20 cellular contexts compared by ENCODE assay signal in genomic region chr10:61845196-61845949, GRCh38. TPM values are rescaled to one million over a fixed set of nuclear protein-coding genes. Genes with fewer than 3 reads are reported as not detected.
A peak's percentile ranks its signal among the peaks of the same experiment; 100 is the strongest.
DNase-seq lines count a peak whose midpoint lies in the region; ATAC-seq and TF ChIP-seq lines count a peak whose summit lies in the region.
"Had no signal": no experiment of that assay in that cellular context is flagged by ENCODE, and none has a peak within 500 bp of the region (broad histone marks: within the 10 kb centered on the region; RNA-seq: fewer than 3 reads in every experiment).

No MANE protein-coding gene starts in this region.

- POLR2A ChIA-PET in Caco-2 (lab: Charles Lee) = no interaction called here
- POLR2A ChIA-PET in Panc1 (lab: Charles Lee) = no interaction called here

- H3K9me3 ChIP-seq in Caco-2 (no peaks in the 10 kb centered on the region), Panc1 (ENCODE audit: control insufficient read depth, insufficient read depth, low read depth, low read length) (no peaks in the 10 kb centered on the region; the same call in 1 of the 2 replicates), heart left ventricle (no peaks in the 10 kb centered on the region)
- H3K9me3 ChIP-seq in effector memory CD4-positive, alpha-beta T cell (ENCODE audit: control insufficient read depth, low read length) = no peaks in the 10 kb centered on the region
- H3K9me3 ChIP-seq: BLaER1 had no signal

- peak overlapping the region; percentile 99 for H3K27ac ChIP-seq in Panc1 (ENCODE audit: low read length)
- H3K27ac ChIP-seq in effector memory CD4-positive, alpha-beta T cell (ENCODE audit: insufficient read depth, low read length, poor library complexity, severe bottlenecking) = no peak overlapping the region
- no peak overlapping the region for H3K27ac ChIP-seq in heart left ventricle
- H3K27ac ChIP-seq: BLaER1, GM23248, KMS-11 had no signal

- H3K36me3 ChIP-seq in Caco-2 (ENCODE audit: control insufficient read depth, insufficient read depth, low read length) = 0 out of 2 replicates have a peak, but pooled peaks cover 3% of the 10 kb centered on the region
- no peaks in the 10 kb centered on the region for H3K36me3 ChIP-seq in Panc1 (ENCODE audit: control insufficient read depth, insufficient read depth, low read length)
- no peaks in the 10 kb centered on the region for H3K36me3 ChIP-seq in effector memory CD4-positive, alpha-beta T cell (ENCODE audit: control insufficient read depth, insufficient read depth, low read length)
- H3K36me3 ChIP-seq in heart left ventricle = no peaks in the 10 kb centered on the region
- H3K36me3 ChIP-seq: BLaER1 had no signal

- peak overlapping the region; percentile 63 for H3K27ac Mint-ChIP-seq in Caco-2 (ENCODE audit: unreplicated experiment)
- H3K27ac Mint-ChIP-seq in nephron progenitor cell = peak overlapping the region; percentile 6

- TF ChIP-seq POLR2A in erythroblast (IDR thresholded peaks at IDR 0.05; ENCODE audit: low read length) = no peak
- TF ChIP-seq POLR2A in heart left ventricle (IDR thresholded peaks at IDR 0.05) = no peak

- WGBS in heart left ventricle, 4 donors = 93 to 100% (median 95%) methylated on average over 2 of the region's 2 CpGs

- TF ChIP-seq CTCF in Caco-2 (IDR thresholded peaks at IDR 0.05; ENCODE audit: insufficient read depth in 1 of 2, low read depth in 1 of 2, low read length in 1 of 2, severe bottlenecking in 1 of 2, unreplicated experiment in 1 of 2) (no peak), Panc1 (IDR thresholded peaks at IDR 0.05) (no peak), nephron progenitor cell (IDR thresholded peaks at IDR 0.05) (no peak), heart left ventricle (IDR thresholded peaks at IDR 0.05) (no peak)

- BruUV-seq in Caco-2 (replicated peaks; lab: Mats Ljungman, UMichigan) (TSS peak; percentile 50), Panc1 (replicated peaks; lab: Mats Ljungman, UMichigan) (no TSS peak)

- H3K4me3 ChIP-seq in Caco-2 (ENCODE audit: low read depth, low read length) = no peak overlapping the region
- H3K4me3 ChIP-seq in Panc1 (ENCODE audit: low read depth in 2 of 2, low read length in 2 of 2) = no peak overlapping the region
- no peak overlapping the region for H3K4me3 ChIP-seq in effector memory CD4-positive, alpha-beta T cell (ENCODE audit: insufficient read depth, low read depth, low read length, poor library complexity, severe bottlenecking)
- no peak overlapping the region for H3K4me3 ChIP-seq in heart left ventricle
- H3K4me3 ChIP-seq: BLaER1, GM12878, GM23248 had no signal

- H3K36me3 Mint-ChIP-seq in Caco-2 (ENCODE audit: insufficient read depth, unreplicated experiment) (peaks cover 10% of the 10 kb centered on the region), nephron progenitor cell (ENCODE audit: low read depth) (no peaks in the 10 kb centered on the region)
- H3K36me3 Mint-ChIP-seq: CD8-positive, alpha-beta memory T cell had no signal

- intact Hi-C loops in Caco-2 (cut with micrococcal nuclease; ENCODE audit: unreplicated experiment) = loop anchor here (5.0 kb wide), 1 partner anchor 783 kb away; no protein-coding TSS in a partner anchor
- intact Hi-C loops in Panc1 (cut with micrococcal nuclease; ENCODE audit: unreplicated experiment) = no loop called here
- intact Hi-C loops in heart left ventricle (cut with DNase I) = no loop called here
- intact Hi-C loops in Right ventricle myocardium inferior (cut with DNase I) = no loop called here

- no peak for ATAC-seq in Panc1
- no peak for ATAC-seq in heart left ventricle
- ATAC-seq in Right ventricle myocardium inferior = no peak
- ATAC-seq: GM12878 had no signal

- DNase-seq in Caco-2 (no peak), Panc1 (ENCODE audit: low read depth, low spot score) (no peak), erythroblast (lab: John Stamatoyannopoulos, UW) (peak; percentile 31 to 33), nephron progenitor cell (no peak), heart left ventricle (no peak), Right ventricle myocardium inferior (ENCODE audit: missing footprints) (no peak)
- no peak for DNase-seq in effector memory CD4-positive, alpha-beta T cell
- DNase-seq in activated effector memory CD4-positive, alpha-beta T cell treated with anti-CD3 and anti-CD28 coated beads, Interleukin-2, amount 50 U/mL, for 16 hours = no peak
- DNase-seq: CD8-positive, alpha-beta memory T cell; GDM1; GM23248; NCI-H1105; NCI-H1694; NCI-H2107; NCI-H2227 treated with DMSO at 0.1 percent for 48 hours; NCI-H524 treated with DMSO at 0.1 percent for 48 hours; SHP77 treated with DMSO at 0.1 percent for 48 hours had no signal

- H3K27me3 Mint-ChIP-seq in Caco-2 (ENCODE audit: insufficient read depth, unreplicated experiment) = no peaks in the 10 kb centered on the region
- H3K27me3 Mint-ChIP-seq in nephron progenitor cell (ENCODE audit: low read depth, poor library complexity) = peaks cover 3% of the 10 kb centered on the region
- H3K27me3 Mint-ChIP-seq: CD8-positive, alpha-beta memory T cell had no signal

- in situ Hi-C loops in Panc1 (cut with HindIII; ENCODE audit: low pct_unique_long_range_greater_than_20kb, low sequenced_read_pairs) = no loop called here

- H3K4me1 Mint-ChIP-seq in Caco-2 (ENCODE audit: low read depth, unreplicated experiment) (peaks cover 55% of the 10 kb centered on the region), nephron progenitor cell (peaks cover 6% of the 10 kb centered on the region)

- no peaks in the 10 kb centered on the region for H3K9me3 Mint-ChIP-seq in Caco-2 (ENCODE audit: unreplicated experiment)
- H3K9me3 Mint-ChIP-seq in nephron progenitor cell = no peaks in the 10 kb centered on the region

- H3K27me3 ChIP-seq in Caco-2 (replicated peaks; ENCODE audit: control insufficient read depth, insufficient read depth, low read length) = no peaks in the 10 kb centered on the region
- H3K27me3 ChIP-seq in Panc1 (ENCODE audit: control insufficient read depth, insufficient read depth, low read length) = no peaks in the 10 kb centered on the region
- no peaks in the 10 kb centered on the region for H3K27me3 ChIP-seq in effector memory CD4-positive, alpha-beta T cell (replicated peaks; ENCODE audit: control insufficient read depth, insufficient read depth, low read length, poor library complexity, severe bottlenecking)
- H3K27me3 ChIP-seq in heart left ventricle = no peaks in the 10 kb centered on the region
- H3K27me3 ChIP-seq: BLaER1 had no signal

- CTCF ChIA-PET in Caco-2 (lab: Charles Lee) = interaction anchor here (0.5 to 2.0 kb wide), 3 partner anchors 14 to 52 kb away, joined by 3 to 8 read pairs (median 3); no protein-coding TSS in a partner anchor
- CTCF ChIA-PET in Panc1 (lab: Charles Lee) = no interaction called here

- H3K4me1 ChIP-seq in Caco-2 (peaks cover 72% of the 10 kb centered on the region), Panc1 (ENCODE audit: control insufficient read depth, insufficient read depth, low read length) (no peaks in the 10 kb centered on the region; the same call in 1 of the 2 replicates), heart left ventricle (no peaks in the 10 kb centered on the region)
- H3K4me1 ChIP-seq in effector memory CD4-positive, alpha-beta T cell (ENCODE audit: control insufficient read depth, insufficient read depth, low read length, poor library complexity, severe bottlenecking) = no peaks in the 10 kb centered on the region
- H3K4me1 ChIP-seq: BLaER1 had no signal

- no peak overlapping the region for H3K4me3 Mint-ChIP-seq in Caco-2 (ENCODE audit: unreplicated experiment)
- H3K4me3 Mint-ChIP-seq in nephron progenitor cell = no peak overlapping the region
- H3K4me3 Mint-ChIP-seq: CD8-positive, alpha-beta memory T cell had no signal

RNA-seq across cellular contexts. Expression of gene ARID5B, which starts 56.1 kb away (rescaled TPM):
- total RNA-seq in Caco-2 (2022) = 168 and 169 TPM in 2 replicates
- 22.7 TPM for total RNA-seq in Panc1 (2021; ENCODE audit: unreplicated experiment)
- 7.6 TPM for polyA plus RNA-seq in Panc1 (2012; ENCODE audit: insufficient read length)
- 10 to 100 TPM; 11.2 to 45.5 (median 29.9) TPM for total RNA-seq in heart left ventricle
- 10 to 100 TPM in 1 of 2 donors, 1 to 10 TPM in 1; 4.5 to 15.8 TPM for polyA plus RNA-seq in heart left ventricle
- 14.0 TPM for total RNA-seq in Right ventricle myocardium inferior

Comparison
In these comparisons a context has a peak if more than half of its experiments do, and no peak if none do; other contexts are left out.
1. DNase-seq: peak in erythroblast (2 of 2); none in Caco-2 (0 of 2), Panc1 (single experiment), nephron progenitor cell (single experiment), effector memory CD4-positive, alpha-beta T cell (0 of 3), heart left ventricle (0 of 5), activated effector memory CD4-positive, alpha-beta T cell treated with anti-CD3 and anti-CD28 coated beads, Interleukin-2, amount 50 U/mL, for 16 hours (single experiment) and Right ventricle myocardium inferior (single experiment).